8 cellular contexts compared by ENCODE assay signal in genomic region chr5:106454651-106455415, GRCh38.
DNase-seq lines count a peak whose midpoint lies in the region; ATAC-seq, FAIRE-seq and TF ChIP-seq lines count a peak whose summit lies in the region.

No MANE protein-coding gene starts in this region.

- H3K27me3 ChIP-seq in bronchial epithelial cell (ENCODE audit: control insufficient read depth, insufficient read depth, low read length): no peaks in the 10 kb centered on the region

- H3K4me3 Mint-ChIP-seq in nephron: no peak overlapping the region

- H3K27me3 Mint-ChIP-seq in nephron (ENCODE audit: low read depth): no peaks in the 10 kb centered on the region

- TF ChIP-seq CTCF in LNCaP clone FGC (IDR thresholded peaks at IDR 0.05; ENCODE audit: control insufficient read depth, extremely low read depth, insufficient read depth) (peak; percentile 39), bronchial epithelial cell (IDR thresholded peaks at IDR 0.05; ENCODE audit: insufficient read depth, low read length, severe bottlenecking) (peak; percentile 63), nephron (IDR thresholded peaks at IDR 0.05; ENCODE audit: unreplicated experiment in 3 of 3) (peak; percentile 24 to 56 (median 36))

- H3K36me3 ChIP-seq in bronchial epithelial cell (ENCODE audit: control insufficient read depth, insufficient read depth, low read length): no peaks in the 10 kb centered on the region

- H3K36me3 Mint-ChIP-seq in nephron (ENCODE audit: low read depth): no peaks in the 10 kb centered on the region

- FAIRE-seq in bronchial epithelial cell (lab: Jason Lieb, UNC): peak; percentile 80

- ATAC-seq in GM18517 (IDR thresholded peaks at IDR 0.05; ENCODE audit: unreplicated experiment): no peak

- H3K27ac Mint-ChIP-seq in nephron: no peak overlapping the region

- H3K9me3 Mint-ChIP-seq in nephron: no peaks in the 10 kb centered on the region

- peak; percentile 49 for DNase-seq in ELF-1 (ENCODE audit: low read depth, low spot score)
- DNase-seq in LNCaP clone FGC (ENCODE audit: low read depth): no peak
- peak; percentile 98 for DNase-seq in bronchial epithelial cell (ENCODE audit: low read depth)
- no peak for DNase-seq in DMS79 (lab: John Stamatoyannopoulos, UW)
- no peak for DNase-seq in activated CD8-positive, alpha-beta memory T cell treated with anti-CD3 and anti-CD28 coated beads, Interleukin-2, amount 50 U/mL, for 48 hours
- no peak for DNase-seq in NCI-H1092 (lab: John Stamatoyannopoulos, UW)

- no peaks in the 10 kb centered on the region for H3K4me1 Mint-ChIP-seq in nephron

- no peak overlapping the region for H3K4me3 ChIP-seq in LNCaP clone FGC (ENCODE audit: low read depth, low read length)
- H3K4me3 ChIP-seq in bronchial epithelial cell (ENCODE audit: low read depth, low read length): no peak overlapping the region

Comparison
In these comparisons a context has a peak if more than half of its experiments do, and no peak if none do; other contexts are left out.
1. DNase-seq: peak in ELF-1 (single experiment) and bronchial epithelial cell (single experiment); none in LNCaP clone FGC (single experiment), DMS79 (single experiment), activated CD8-positive, alpha-beta memory T cell treated with anti-CD3 and anti-CD28 coated beads, Interleukin-2, amount 50 U/mL, for 48 hours (single experiment) and NCI-H1092 (single experiment).
2. Peak in every context shown above with its lines, with median percentiles within 50 percentile points of each other: CTCF ChIP-seq.